8 cellular contexts compared by ENCODE assay signal in genomic region chr13:20127563-20128458, GRCh38. TPM values are rescaled to one million over a fixed set of nuclear protein-coding genes. Genes with fewer than 3 reads are reported as not detected.
DNase-seq lines count a peak whose midpoint lies in the region; ATAC-seq, FAIRE-seq and TF ChIP-seq lines count a peak whose summit lies in the region.

No MANE protein-coding gene starts in this region.

- peaks cover 5% of the 10 kb centered on the region; the same call in 1 of the 2 replicates for H3K27me3 ChIP-seq in OCI-LY1 (ENCODE audit: insufficient read depth, low read length)
- peaks cover 73% of the 10 kb centered on the region for H3K27me3 ChIP-seq in neural progenitor cell

- ATAC-seq in HG02798 (IDR thresholded peaks at IDR 0.05; ENCODE audit: poor library complexity, unreplicated experiment), result peak; percentile 74

- H2AFZ ChIP-seq in OCI-LY1 (ENCODE audit: low read length), result no peak overlapping the region
- H2AFZ ChIP-seq in neural progenitor cell (replicated peaks), result peak overlapping the region; percentile 99

- peak overlapping the region; percentile 9; the same call in 1 of the 2 replicates for H3K9ac ChIP-seq in OCI-LY1 (ENCODE audit: low read length)
- no peak overlapping the region for H3K9ac ChIP-seq in neural progenitor cell

- H3K4me3 ChIP-seq in OCI-LY1 (ENCODE audit: low read depth, low read length, poor library complexity, severe bottlenecking) (peak overlapping the region; percentile 57), neural progenitor cell (peak overlapping the region; percentile 67)

- no peaks in the 10 kb centered on the region for H3F3A ChIP-seq in OCI-LY1 (ENCODE audit: insufficient read depth, low read length)
- peaks cover 10% of the 10 kb centered on the region for H3F3A ChIP-seq in neural progenitor cell (ENCODE audit: low read depth)

- H3K27ac ChIP-seq in OCI-LY1 (ENCODE audit: low read depth, low read length, poor library complexity, severe bottlenecking) (no peak overlapping the region), neural progenitor cell (no peak overlapping the region)

- CTCF ChIA-PET in activated naive CD4-positive, alpha-beta T cell treated with anti-CD3 and anti-CD28 coated beads, Interleukin-2, amount 10 ng/mL, durations not matched to agents 7 days and 5 days (lab: Charles Lee), result interaction anchor here (1.0 to 1.9 kb wide), 7 partner anchors 10 to 141 kb away, joined by 3 to 11 read pairs (median 5); partner anchors contain the start of gene GJA3

- H3K9me3 Mint-ChIP-seq in activated naive CD4-positive, alpha-beta T cell treated with anti-CD3 and anti-CD28 coated beads, Interleukin-2, amount 10 ng/mL, durations not matched to agents 7 days and 5 days, result no peaks in the 10 kb centered on the region
- no peaks in the 10 kb centered on the region for H3K9me3 Mint-ChIP-seq in glutamatergic neuron (ENCODE audit: unreplicated experiment)
- no peaks in the 10 kb centered on the region for H3K9me3 Mint-ChIP-seq in neural progenitor cell

- H3K36me3 Mint-ChIP-seq in activated naive CD4-positive, alpha-beta T cell treated with anti-CD3 and anti-CD28 coated beads, Interleukin-2, amount 10 ng/mL, durations not matched to agents 7 days and 5 days, result no peaks in the 10 kb centered on the region
- no peaks in the 10 kb centered on the region for H3K36me3 Mint-ChIP-seq in glutamatergic neuron (ENCODE audit: unreplicated experiment)
- no peaks in the 10 kb centered on the region for H3K36me3 Mint-ChIP-seq in neural progenitor cell

- no peak for TF ChIP-seq POLR2A in GM12892 (IDR thresholded peaks at IDR 0.05; ENCODE audit: low read depth, low read length)

- peak; percentile 53 for TF ChIP-seq CTCF in OCI-LY1 (IDR thresholded peaks at IDR 0.05; ENCODE audit: low read length)
- TF ChIP-seq CTCF in glutamatergic neuron (IDR thresholded peaks at IDR 0.05; ENCODE audit: partially characterized antibody, unreplicated experiment), result no peak
- peak; percentile 57 for TF ChIP-seq CTCF in neural progenitor cell (IDR thresholded peaks at IDR 0.05)

- H3K4me2 ChIP-seq in OCI-LY1 (ENCODE audit: low read length) (peak overlapping the region; percentile 69), neural progenitor cell (peak overlapping the region; percentile 97)

- peaks cover 14% of the 10 kb centered on the region for H3K4me1 ChIP-seq in OCI-LY1 (ENCODE audit: insufficient read depth, low read length, severe bottlenecking)
- peaks cover 7% of the 10 kb centered on the region for H3K4me1 ChIP-seq in neural progenitor cell

- FAIRE-seq in GM12892 (lab: Jason Lieb, UNC), result peak; percentile 89

- no peaks in the 10 kb centered on the region for H3K79me2 ChIP-seq in OCI-LY1 (ENCODE audit: insufficient read depth, low read length)
- no peaks in the 10 kb centered on the region for H3K79me2 ChIP-seq in neural progenitor cell (ENCODE audit: low read depth)

- peak; percentile 52 for DNase-seq in GM12892 (ENCODE audit: insufficient read length)
- DNase-seq in activated naive CD4-positive, alpha-beta T cell treated with anti-CD3 and anti-CD28 coated beads, Interleukin-2, amount 10 ng/mL, durations not matched to agents 7 days and 5 days, result peak; percentile 56
- DNase-seq in glutamatergic neuron, result peak; percentile 72
- peak; percentile 74 for DNase-seq in neural progenitor cell (ENCODE audit: low spot score)
- no peak for DNase-seq in NCI-H226
- DNase-seq in COR-L47 (lab: John Stamatoyannopoulos, UW), result no peak

- H3K4me3 Mint-ChIP-seq in activated naive CD4-positive, alpha-beta T cell treated with anti-CD3 and anti-CD28 coated beads, Interleukin-2, amount 10 ng/mL, durations not matched to agents 7 days and 5 days, result peak overlapping the region; percentile 52
- H3K4me3 Mint-ChIP-seq in glutamatergic neuron (ENCODE audit: unreplicated experiment) (peak overlapping the region; percentile 60), neural progenitor cell (peak overlapping the region; percentile 71)

- H3K27ac Mint-ChIP-seq in activated naive CD4-positive, alpha-beta T cell treated with anti-CD3 and anti-CD28 coated beads, Interleukin-2, amount 10 ng/mL, durations not matched to agents 7 days and 5 days, result no peak overlapping the region
- no peak overlapping the region for H3K27ac Mint-ChIP-seq in glutamatergic neuron (ENCODE audit: unreplicated experiment)
- no peak overlapping the region for H3K27ac Mint-ChIP-seq in neural progenitor cell

- H3K4me1 Mint-ChIP-seq in activated naive CD4-positive, alpha-beta T cell treated with anti-CD3 and anti-CD28 coated beads, Interleukin-2, amount 10 ng/mL, durations not matched to agents 7 days and 5 days, result no peaks in the 10 kb centered on the region
- H3K4me1 Mint-ChIP-seq in glutamatergic neuron (ENCODE audit: low read depth, unreplicated experiment), result no peaks in the 10 kb centered on the region
- no peaks in the 10 kb centered on the region for H3K4me1 Mint-ChIP-seq in neural progenitor cell

- no peaks in the 10 kb centered on the region for H3K36me3 ChIP-seq in OCI-LY1 (ENCODE audit: insufficient read depth, low read length)
- H3K36me3 ChIP-seq in neural progenitor cell, result no peaks in the 10 kb centered on the region

- H3K9me3 ChIP-seq in OCI-LY1 (ENCODE audit: low read length), result no peaks in the 10 kb centered on the region
- H3K9me3 ChIP-seq in neural progenitor cell (ENCODE audit: low read depth), result no peaks in the 10 kb centered on the region

- H3K9me2 ChIP-seq in OCI-LY1 (ENCODE audit: low read depth, low read length), result no peaks in the 10 kb centered on the region

- H3K27me3 Mint-ChIP-seq in activated naive CD4-positive, alpha-beta T cell treated with anti-CD3 and anti-CD28 coated beads, Interleukin-2, amount 10 ng/mL, durations not matched to agents 7 days and 5 days, result peaks cover 17% of the 10 kb centered on the region
- H3K27me3 Mint-ChIP-seq in glutamatergic neuron (ENCODE audit: unreplicated experiment), result peaks cover 7% of the 10 kb centered on the region
- peaks cover 18% of the 10 kb centered on the region for H3K27me3 Mint-ChIP-seq in neural progenitor cell (ENCODE audit: insufficient read depth, low read depth)

- H4K20me1 ChIP-seq in OCI-LY1 (ENCODE audit: insufficient read depth, low read length), result no peaks in the 10 kb centered on the region
- H4K20me1 ChIP-seq in neural progenitor cell (ENCODE audit: low read depth), result no peaks in the 10 kb centered on the region

RNA-seq across cellular contexts. Expression of gene GJA3, which starts 33.0 kb away (rescaled TPM):
- polyA plus RNA-seq in GM12892 (2012; ENCODE audit: missing spikeins), result 0.06 TPM
- not detected for total RNA-seq in glutamatergic neuron (ENCODE audit: unreplicated experiment)
- 0.17 and 0.53 TPM in 2 replicates for total RNA-seq in neural progenitor cell (ENCODE audit: low replicate concordance)

Comparison
In these comparisons a context has a peak if more than half of its experiments do, and no peak if none do; other contexts are left out.
1. DNase-seq: peak in GM12892 (single experiment), activated naive CD4-positive, alpha-beta T cell treated with anti-CD3 and anti-CD28 coated beads, Interleukin-2, amount 10 ng/mL, durations not matched to agents 7 days and 5 days (single experiment), glutamatergic neuron (single experiment) and neural progenitor cell (single experiment); none in NCI-H226 (single experiment) and COR-L47 (single experiment).
2. Peak in every context shown above with its lines, with median percentiles within 50 percentile points of each other: H3K4me3 Mint-ChIP-seq.